ENCODE assay signal across 24 cellular contexts in the genomic region with DNA sequence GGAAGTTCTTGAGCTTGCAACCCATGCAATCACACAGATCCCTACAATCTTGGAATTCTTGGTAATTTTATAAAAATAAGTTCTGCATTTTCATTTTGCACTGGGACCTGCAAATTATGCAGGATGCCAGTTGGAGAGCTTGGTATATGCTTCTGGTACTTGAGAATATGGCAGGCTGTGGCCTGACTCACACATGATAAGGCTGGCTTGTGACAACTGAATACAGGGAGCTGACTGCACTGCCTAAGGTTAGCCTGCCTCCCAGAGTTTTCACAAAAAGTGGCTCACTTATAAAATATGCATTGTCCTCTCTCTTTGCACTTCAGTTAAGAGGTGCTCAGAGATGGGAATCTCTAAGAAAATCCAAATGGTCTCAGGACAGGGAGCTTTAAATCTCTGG.
"Had no signal": no experiment of that assay in that cellular context is flagged by ENCODE, and none has a peak within 500 bp of the region (broad histone marks: within the 10 kb centered on the region; RNA-seq: fewer than 3 reads in every experiment).

No MANE protein-coding gene starts in this region.

- H3K36me3 Mint-ChIP-seq: naive B cell, natural killer cell had no signal

- H3K9me3 Mint-ChIP-seq: dendritic cell treated with granulocyte-macrophage colony-stimulating factor and Interleukin-4, amounts not matched to agents 40 ng/mL and 50 ng/mL, for 4 days had no signal

- H3K27ac ChIP-seq: colonic mucosa, epithelial cell of prostate, esophagus squamous epithelium, gastrocnemius medialis, heart right ventricle, left lung, lower lobe of right lung had no signal

- ATAC-seq: esophagus mucosa, gastrocnemius medialis, heart right ventricle, left lung, left ventricle myocardium superior, lower lobe of right lung, mucosa of descending colon, natural killer cell had no signal

- H3K36me3 ChIP-seq: colonic mucosa, esophagus squamous epithelium, gastrocnemius medialis, heart right ventricle, left lung, lower lobe of right lung had no signal

- H3K4me1 Mint-ChIP-seq: mesothelial cell of epicardium, naive B cell, natural killer cell had no signal

- H3K27me3 ChIP-seq: colonic mucosa, esophagus squamous epithelium, gastrocnemius medialis, heart right ventricle, left lung had no signal

- H3K27ac Mint-ChIP-seq: dendritic cell treated with granulocyte-macrophage colony-stimulating factor and Interleukin-4, amounts not matched to agents 40 ng/mL and 50 ng/mL, for 4 days; mesothelial cell of epicardium; naive B cell; natural killer cell had no signal

- H3K4me3 ChIP-seq: colonic mucosa, esophagus squamous epithelium, gastrocnemius medialis, heart right ventricle, left lung, lower lobe of right lung, mucosa of descending colon had no signal

- H3K27me3 Mint-ChIP-seq: dendritic cell treated with granulocyte-macrophage colony-stimulating factor and Interleukin-4, amounts not matched to agents 40 ng/mL and 50 ng/mL, for 4 days; naive B cell had no signal

- DNase-seq: colonic mucosa; cortex of kidney; effector CD8-positive, alpha-beta T cell; erythroblast; esophagus squamous epithelium; foreskin fibroblast; foreskin melanocyte; gastrocnemius medialis; glutamatergic neuron; head of caudate nucleus; heart right ventricle; hippocampal formation; left cardiac atrium; left lung; left ventricle myocardium superior; lower lobe of right lung; mesenchymal stem cell; mucosa of descending colon; naive B cell; natural killer cell had no signal

- H3K4me1 ChIP-seq: colonic mucosa, esophagus squamous epithelium, gastrocnemius medialis, heart right ventricle, left lung, lower lobe of right lung had no signal

- H3K4me3 Mint-ChIP-seq: dendritic cell treated with granulocyte-macrophage colony-stimulating factor and Interleukin-4, amounts not matched to agents 40 ng/mL and 50 ng/mL, for 4 days; mesothelial cell of epicardium; naive B cell; natural killer cell had no signal

- H3K9me3 ChIP-seq: colonic mucosa, esophagus squamous epithelium, gastrocnemius medialis, heart right ventricle, left lung, lower lobe of right lung, mucosa of descending colon had no signal
